ENCODE assay signal across 2 cellular contexts in the genomic region with DNA sequence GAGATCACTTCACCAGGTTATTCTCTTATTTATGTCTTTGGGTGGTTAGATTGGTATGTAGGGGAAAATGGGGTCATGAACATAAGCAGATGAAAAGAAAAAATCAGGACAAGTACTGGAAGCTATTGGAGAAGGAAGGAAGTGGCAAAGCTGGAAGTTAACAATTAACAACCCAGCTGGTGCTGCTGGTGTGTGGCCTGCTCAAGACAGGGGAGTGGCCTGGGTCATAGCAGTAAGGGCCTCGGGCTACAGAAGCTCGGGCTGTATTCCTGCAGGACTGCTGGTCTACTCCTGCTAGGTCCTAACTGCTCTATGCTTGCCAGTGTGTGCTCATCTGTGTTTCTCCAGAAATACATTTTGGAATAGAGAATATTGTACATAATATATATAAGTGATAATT.
A peak's percentile ranks its signal among the peaks of the same experiment; 100 is the strongest.
TF ChIP-seq lines count a peak whose summit lies in the region.

No MANE protein-coding gene starts in this region.

TF ChIP-seq in GM23338, 12 proteins besides CTCF, POLR2A, EP300 and RAD21 (continued from another document and continues in another):
- TF ChIP-seq, protein P1, sequence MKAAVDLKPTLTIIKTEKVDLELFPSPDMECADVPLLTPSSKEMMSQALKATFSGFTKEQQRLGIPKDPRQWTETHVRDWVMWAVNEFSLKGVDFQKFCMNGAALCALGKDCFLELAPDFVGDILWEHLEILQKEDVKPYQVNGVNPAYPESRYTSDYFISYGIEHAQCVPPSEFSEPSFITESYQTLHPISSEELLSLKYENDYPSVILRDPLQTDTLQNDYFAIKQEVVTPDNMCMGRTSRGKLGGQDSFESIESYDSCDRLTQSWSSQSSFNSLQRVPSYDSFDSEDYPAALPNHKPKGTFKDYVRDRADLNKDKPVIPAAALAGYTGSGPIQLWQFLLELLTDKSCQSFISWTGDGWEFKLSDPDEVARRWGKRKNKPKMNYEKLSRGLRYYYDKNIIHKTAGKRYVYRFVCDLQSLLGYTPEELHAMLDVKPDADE (IDR thresholded peaks at IDR 0.05), result no peak
- TF ChIP-seq EZH2phosphoT487 (IDR thresholded peaks at IDR 0.05; ENCODE audit: unreplicated experiment), result no peak
- TF ChIP-seq, protein P2, sequence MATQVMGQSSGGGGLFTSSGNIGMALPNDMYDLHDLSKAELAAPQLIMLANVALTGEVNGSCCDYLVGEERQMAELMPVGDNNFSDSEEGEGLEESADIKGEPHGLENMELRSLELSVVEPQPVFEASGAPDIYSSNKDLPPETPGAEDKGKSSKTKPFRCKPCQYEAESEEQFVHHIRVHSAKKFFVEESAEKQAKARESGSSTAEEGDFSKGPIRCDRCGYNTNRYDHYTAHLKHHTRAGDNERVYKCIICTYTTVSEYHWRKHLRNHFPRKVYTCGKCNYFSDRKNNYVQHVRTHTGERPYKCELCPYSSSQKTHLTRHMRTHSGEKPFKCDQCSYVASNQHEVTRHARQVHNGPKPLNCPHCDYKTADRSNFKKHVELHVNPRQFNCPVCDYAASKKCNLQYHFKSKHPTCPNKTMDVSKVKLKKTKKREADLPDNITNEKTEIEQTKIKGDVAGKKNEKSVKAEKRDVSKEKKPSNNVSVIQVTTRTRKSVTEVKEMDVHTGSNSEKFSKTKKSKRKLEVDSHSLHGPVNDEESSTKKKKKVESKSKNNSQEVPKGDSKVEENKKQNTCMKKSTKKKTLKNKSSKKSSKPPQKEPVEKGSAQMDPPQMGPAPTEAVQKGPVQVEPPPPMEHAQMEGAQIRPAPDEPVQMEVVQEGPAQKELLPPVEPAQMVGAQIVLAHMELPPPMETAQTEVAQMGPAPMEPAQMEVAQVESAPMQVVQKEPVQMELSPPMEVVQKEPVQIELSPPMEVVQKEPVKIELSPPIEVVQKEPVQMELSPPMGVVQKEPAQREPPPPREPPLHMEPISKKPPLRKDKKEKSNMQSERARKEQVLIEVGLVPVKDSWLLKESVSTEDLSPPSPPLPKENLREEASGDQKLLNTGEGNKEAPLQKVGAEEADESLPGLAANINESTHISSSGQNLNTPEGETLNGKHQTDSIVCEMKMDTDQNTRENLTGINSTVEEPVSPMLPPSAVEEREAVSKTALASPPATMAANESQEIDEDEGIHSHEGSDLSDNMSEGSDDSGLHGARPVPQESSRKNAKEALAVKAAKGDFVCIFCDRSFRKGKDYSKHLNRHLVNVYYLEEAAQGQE (IDR thresholded peaks at IDR 0.05; ENCODE audit: unreplicated experiment), result no peak
- TF ChIP-seq CREB1 (CRISPR knock-in tag; IDR thresholded peaks at IDR 0.05; ENCODE audit: low read depth), result no peak
- TF ChIP-seq STAT1 (IDR thresholded peaks at IDR 0.05; ENCODE audit: unreplicated experiment), result no peak
- TF ChIP-seq, protein P3, sequence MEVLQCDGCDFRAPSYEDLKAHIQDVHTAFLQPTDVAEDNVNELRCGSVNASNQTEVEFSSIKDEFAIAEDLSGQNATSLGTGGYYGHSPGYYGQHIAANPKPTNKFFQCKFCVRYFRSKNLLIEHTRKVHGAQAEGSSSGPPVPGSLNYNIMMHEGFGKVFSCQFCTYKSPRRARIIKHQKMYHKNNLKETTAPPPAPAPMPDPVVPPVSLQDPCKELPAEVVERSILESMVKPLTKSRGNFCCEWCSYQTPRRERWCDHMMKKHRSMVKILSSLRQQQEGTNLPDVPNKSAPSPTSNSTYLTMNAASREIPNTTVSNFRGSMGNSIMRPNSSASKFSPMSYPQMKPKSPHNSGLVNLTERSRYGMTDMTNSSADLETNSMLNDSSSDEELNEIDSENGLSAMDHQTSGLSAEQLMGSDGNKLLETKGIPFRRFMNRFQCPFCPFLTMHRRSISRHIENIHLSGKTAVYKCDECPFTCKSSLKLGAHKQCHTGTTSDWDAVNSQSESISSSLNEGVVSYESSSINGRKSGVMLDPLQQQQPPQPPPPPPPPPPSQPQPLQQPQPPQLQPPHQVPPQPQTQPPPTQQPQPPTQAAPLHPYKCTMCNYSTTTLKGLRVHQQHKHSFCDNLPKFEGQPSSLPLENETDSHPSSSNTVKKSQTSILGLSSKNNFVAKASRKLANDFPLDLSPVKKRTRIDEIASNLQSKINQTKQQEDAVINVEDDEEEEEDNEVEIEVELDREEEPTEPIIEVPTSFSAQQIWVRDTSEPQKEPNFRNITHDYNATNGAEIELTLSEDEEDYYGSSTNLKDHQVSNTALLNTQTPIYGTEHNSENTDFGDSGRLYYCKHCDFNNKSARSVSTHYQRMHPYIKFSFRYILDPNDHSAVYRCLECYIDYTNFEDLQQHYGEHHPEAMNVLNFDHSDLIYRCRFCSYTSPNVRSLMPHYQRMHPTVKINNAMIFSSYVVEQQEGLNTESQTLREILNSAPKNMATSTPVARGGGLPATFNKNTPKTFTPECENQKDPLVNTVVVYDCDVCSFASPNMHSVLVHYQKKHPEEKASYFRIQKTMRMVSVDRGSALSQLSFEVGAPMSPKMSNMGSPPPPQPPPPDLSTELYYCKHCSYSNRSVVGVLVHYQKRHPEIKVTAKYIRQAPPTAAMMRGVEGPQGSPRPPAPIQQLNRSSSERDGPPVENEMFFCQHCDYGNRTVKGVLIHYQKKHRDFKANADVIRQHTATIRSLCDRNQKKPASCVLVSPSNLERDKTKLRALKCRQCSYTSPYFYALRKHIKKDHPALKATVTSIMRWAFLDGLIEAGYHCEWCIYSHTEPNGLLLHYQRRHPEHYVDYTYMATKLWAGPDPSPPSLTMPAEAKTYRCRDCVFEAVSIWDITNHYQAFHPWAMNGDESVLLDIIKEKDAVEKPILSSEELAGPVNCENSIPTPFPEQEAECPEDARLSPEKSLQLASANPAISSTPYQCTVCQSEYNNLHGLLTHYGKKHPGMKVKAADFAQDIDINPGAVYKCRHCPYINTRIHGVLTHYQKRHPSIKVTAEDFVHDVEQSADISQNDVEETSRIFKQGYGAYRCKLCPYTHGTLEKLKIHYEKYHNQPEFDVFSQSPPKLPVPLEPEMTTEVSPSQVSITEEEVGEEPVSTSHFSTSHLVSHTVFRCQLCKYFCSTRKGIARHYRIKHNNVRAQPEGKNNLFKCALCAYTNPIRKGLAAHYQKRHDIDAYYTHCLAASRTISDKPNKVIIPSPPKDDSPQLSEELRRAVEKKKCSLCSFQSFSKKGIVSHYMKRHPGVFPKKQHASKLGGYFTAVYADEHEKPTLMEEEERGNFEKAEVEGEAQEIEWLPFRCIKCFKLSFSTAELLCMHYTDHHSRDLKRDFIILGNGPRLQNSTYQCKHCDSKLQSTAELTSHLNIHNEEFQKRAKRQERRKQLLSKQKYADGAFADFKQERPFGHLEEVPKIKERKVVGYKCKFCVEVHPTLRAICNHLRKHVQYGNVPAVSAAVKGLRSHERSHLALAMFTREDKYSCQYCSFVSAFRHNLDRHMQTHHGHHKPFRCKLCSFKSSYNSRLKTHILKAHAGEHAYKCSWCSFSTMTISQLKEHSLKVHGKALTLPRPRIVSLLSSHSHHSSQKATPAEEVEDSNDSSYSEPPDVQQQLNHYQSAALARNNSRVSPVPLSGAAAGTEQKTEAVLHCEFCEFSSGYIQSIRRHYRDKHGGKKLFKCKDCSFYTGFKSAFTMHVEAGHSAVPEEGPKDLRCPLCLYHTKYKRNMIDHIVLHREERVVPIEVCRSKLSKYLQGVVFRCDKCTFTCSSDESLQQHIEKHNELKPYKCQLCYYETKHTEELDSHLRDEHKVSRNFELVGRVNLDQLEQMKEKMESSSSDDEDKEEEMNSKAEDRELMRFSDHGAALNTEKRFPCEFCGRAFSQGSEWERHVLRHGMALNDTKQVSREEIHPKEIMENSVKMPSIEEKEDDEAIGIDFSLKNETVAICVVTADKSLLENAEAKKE (CRISPR knock-in tag; IDR thresholded peaks at IDR 0.05), result no peak
- no peak for TF ChIP-seq EZH2 (IDR thresholded peaks at IDR 0.05; ENCODE audit: low read depth, unreplicated experiment)
- no peak for TF ChIP-seq POLR2AphosphoS5 (IDR thresholded peaks at IDR 0.05; ENCODE audit: low read depth)
- no peak for TF ChIP-seq NANOG (IDR thresholded peaks at IDR 0.05; ENCODE audit: borderline replicate concordance)
- TF ChIP-seq ZNF331 (CRISPR knock-in tag; IDR thresholded peaks at IDR 0.05; ENCODE audit: low read depth), result no peak

TF ChIP-seq in GM12878, 131 proteins besides CTCF, POLR2A, EP300 and RAD21:
- TF ChIP-seq, protein P4, sequence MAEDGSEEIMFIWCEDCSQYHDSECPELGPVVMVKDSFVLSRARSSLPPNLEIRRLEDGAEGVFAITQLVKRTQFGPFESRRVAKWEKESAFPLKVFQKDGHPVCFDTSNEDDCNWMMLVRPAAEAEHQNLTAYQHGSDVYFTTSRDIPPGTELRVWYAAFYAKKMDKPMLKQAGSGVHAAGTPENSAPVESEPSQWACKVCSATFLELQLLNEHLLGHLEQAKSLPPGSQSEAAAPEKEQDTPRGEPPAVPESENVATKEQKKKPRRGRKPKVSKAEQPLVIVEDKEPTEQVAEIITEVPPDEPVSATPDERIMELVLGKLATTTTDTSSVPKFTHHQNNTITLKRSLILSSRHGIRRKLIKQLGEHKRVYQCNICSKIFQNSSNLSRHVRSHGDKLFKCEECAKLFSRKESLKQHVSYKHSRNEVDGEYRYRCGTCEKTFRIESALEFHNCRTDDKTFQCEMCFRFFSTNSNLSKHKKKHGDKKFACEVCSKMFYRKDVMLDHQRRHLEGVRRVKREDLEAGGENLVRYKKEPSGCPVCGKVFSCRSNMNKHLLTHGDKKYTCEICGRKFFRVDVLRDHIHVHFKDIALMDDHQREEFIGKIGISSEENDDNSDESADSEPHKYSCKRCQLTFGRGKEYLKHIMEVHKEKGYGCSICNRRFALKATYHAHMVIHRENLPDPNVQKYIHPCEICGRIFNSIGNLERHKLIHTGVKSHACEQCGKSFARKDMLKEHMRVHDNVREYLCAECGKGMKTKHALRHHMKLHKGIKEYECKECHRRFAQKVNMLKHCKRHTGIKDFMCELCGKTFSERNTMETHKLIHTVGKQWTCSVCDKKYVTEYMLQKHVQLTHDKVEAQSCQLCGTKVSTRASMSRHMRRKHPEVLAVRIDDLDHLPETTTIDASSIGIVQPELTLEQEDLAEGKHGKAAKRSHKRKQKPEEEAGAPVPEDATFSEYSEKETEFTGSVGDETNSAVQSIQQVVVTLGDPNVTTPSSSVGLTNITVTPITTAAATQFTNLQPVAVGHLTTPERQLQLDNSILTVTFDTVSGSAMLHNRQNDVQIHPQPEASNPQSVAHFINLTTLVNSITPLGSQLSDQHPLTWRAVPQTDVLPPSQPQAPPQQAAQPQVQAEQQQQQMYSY (CRISPR knock-in tag; IDR thresholded peaks at IDR 0.05), result 0 out of 2 replicates have a peak, but pooled peaks have one; percentile 31
- TF ChIP-seq, protein P5, sequence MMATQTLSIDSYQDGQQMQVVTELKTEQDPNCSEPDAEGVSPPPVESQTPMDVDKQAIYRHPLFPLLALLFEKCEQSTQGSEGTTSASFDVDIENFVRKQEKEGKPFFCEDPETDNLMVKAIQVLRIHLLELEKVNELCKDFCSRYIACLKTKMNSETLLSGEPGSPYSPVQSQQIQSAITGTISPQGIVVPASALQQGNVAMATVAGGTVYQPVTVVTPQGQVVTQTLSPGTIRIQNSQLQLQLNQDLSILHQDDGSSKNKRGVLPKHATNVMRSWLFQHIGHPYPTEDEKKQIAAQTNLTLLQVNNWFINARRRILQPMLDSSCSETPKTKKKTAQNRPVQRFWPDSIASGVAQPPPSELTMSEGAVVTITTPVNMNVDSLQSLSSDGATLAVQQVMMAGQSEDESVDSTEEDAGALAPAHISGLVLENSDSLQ (IDR thresholded peaks at IDR 0.05), result no peak
TF ChIP-seq in GM12878: peak in this region for 1.
